15 cellular contexts compared by ENCODE assay signal in genomic region chr3:112388972-112389371, GRCh38.
"Had no signal": no experiment of that assay in that cellular context is flagged by ENCODE, and none has a peak within 500 bp of the region (broad histone marks: within the 10 kb centered on the region; RNA-seq: fewer than 3 reads in every experiment).

No MANE protein-coding gene starts in this region.

- ATAC-seq: esophagus mucosa; left lobe of liver; natural killer cell treated with Interleukin-12 subunit alpha and Interleukin-12 subunit beta and Interleukin-15 and Interleukin-18, amount 100 ng/mL, for 72 hours; sciatic nerve; T-helper 17 cell had no signal

- H3K27ac Mint-ChIP-seq: activated B cell treated with CpG ODN at 0.5 μM for 24 hours; activated CD4-positive, alpha-beta T cell treated with anti-CD3 and anti-CD28 coated beads, Interleukin-2, amount 10 ng/mL, durations not matched to agents 7 days and 5 days; activated naive CD4-positive, alpha-beta T cell treated with anti-CD3 and anti-CD28 coated beads, Interleukin-2, amount 50 U/mL, for 72 hours; natural killer cell treated with Interleukin-12 subunit alpha and Interleukin-12 subunit beta and Interleukin-15 and Interleukin-18, amount 100 ng/mL, for 72 hours; T-helper 17 cell had no signal

- H3K36me3 ChIP-seq: spleen had no signal

- H3K36me3 Mint-ChIP-seq: natural killer cell treated with Interleukin-12 subunit alpha and Interleukin-12 subunit beta and Interleukin-15 and Interleukin-18, amount 100 ng/mL, for 72 hours had no signal

- H3K9me3 Mint-ChIP-seq: natural killer cell treated with Interleukin-12 subunit alpha and Interleukin-12 subunit beta and Interleukin-15 and Interleukin-18, amount 100 ng/mL, for 72 hours had no signal

- H3K27me3 ChIP-seq: spleen had no signal

- H3K4me3 ChIP-seq: spleen had no signal

- H3K4me3 Mint-ChIP-seq: activated B cell treated with CpG ODN at 0.5 μM for 24 hours; activated CD4-positive, alpha-beta T cell treated with anti-CD3 and anti-CD28 coated beads, Interleukin-2, amount 10 ng/mL, durations not matched to agents 7 days and 5 days; natural killer cell treated with Interleukin-12 subunit alpha and Interleukin-12 subunit beta and Interleukin-15 and Interleukin-18, amount 100 ng/mL, for 72 hours; T-helper 17 cell had no signal

- H3K27me3 Mint-ChIP-seq: activated B cell treated with CpG ODN at 0.5 μM for 24 hours; activated CD4-positive, alpha-beta T cell treated with anti-CD3 and anti-CD28 coated beads, Interleukin-2, amount 10 ng/mL, durations not matched to agents 7 days and 5 days had no signal

- DNase-seq: activated B cell treated with CpG ODN at 0.5 μM for 24 hours; activated CD4-positive, alpha-beta T cell treated with anti-CD3 and anti-CD28 coated beads, Interleukin-2, amount 10 ng/mL, durations not matched to agents 7 days and 5 days; activated effector memory CD4-positive, alpha-beta T cell treated with anti-CD3 and anti-CD28 coated beads, Interleukin-2, amount 50 U/mL, for 16 hours; activated T-cell treated with anti-CD3 and anti-CD28 coated beads, Interleukin-2, amount 50 U/mL, for 1 hour; islet precursor cell; mammary epithelial cell; SIG-M5; spleen; stimulated activated CD4-positive, alpha-beta T cell treated with anti-CD3 and anti-CD28 coated beads, Interleukin-2, amount 100 ng/mL, for 24 hours; T-helper 17 cell had no signal

- H3K27ac ChIP-seq: spleen had no signal
